In the genomic region with DNA sequence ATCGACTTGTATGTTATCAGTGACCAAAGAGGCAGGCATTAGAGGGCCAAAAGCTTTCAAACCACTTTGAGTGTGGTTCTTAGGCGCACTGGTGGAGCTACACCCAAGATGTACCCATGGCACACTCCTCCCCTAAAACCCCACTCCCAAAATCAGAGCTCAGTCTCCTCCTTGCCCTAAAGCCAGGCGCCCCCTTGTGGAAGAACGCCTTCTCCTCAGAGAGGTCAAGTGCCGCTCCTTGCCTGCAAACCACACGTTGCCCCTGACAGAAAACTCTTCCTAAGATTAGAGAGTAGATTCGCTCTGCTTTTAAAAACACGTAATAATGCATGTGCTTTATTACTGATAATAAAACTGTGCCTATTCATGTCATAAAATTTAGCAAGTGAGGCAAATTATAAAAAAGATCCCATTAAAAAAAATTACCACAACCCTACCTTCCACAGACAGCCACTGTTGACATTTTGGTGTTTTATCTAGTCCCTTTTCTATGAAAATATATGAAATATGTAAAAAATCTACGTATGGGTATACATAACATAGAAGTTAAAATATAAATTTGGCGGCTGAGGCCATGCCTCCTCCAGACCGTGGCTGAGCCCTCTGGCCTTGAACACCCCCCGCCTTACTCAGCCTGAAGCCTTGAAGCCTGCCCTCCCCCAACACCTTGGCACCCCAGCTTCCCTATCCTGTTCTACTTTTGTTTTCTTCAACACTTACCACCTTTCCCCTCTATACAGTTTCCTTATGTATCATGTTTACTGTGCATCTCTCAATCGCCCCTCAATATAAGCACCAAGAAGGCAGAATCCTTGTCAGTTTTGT, we compare ENCODE assay signal across 9 cellular contexts. TPM values are rescaled to one million over a fixed set of nuclear protein-coding genes. Genes with fewer than 3 reads are reported as not detected.
A peak's percentile ranks its signal among the peaks of the same experiment; 100 is the strongest.
DNase-seq lines count a peak whose midpoint lies in the region; ATAC-seq lines count a peak whose summit lies in the region.
"Had no signal": no experiment of that assay in that cellular context is flagged by ENCODE, and none has a peak within 500 bp of the region (broad histone marks: within the 10 kb centered on the region; RNA-seq: fewer than 3 reads in every experiment).

No MANE protein-coding gene starts in this region.

- H3K36me3 Mint-ChIP-seq in activated CD4-positive, alpha-beta memory T cell treated with anti-CD3 and anti-CD28 coated beads for 36 hours = no peaks in the 10 kb centered on the region

- no peak for ATAC-seq in HG02678 (IDR thresholded peaks at IDR 0.05; ENCODE audit: unreplicated experiment)

- no peak overlapping the region for H3K27ac Mint-ChIP-seq in activated CD4-positive, alpha-beta memory T cell treated with anti-CD3 and anti-CD28 coated beads for 36 hours

- H3K4me1 Mint-ChIP-seq in activated CD4-positive, alpha-beta memory T cell treated with anti-CD3 and anti-CD28 coated beads for 36 hours (ENCODE audit: low read depth) = peaks cover 13% of the 10 kb centered on the region

- intact Hi-C loops in activated CD4-positive, alpha-beta memory T cell treated with anti-CD3 and anti-CD28 coated beads for 36 hours (cut with micrococcal nuclease) = loop anchor here (1.0 to 10.0 kb wide), 4 partner anchors 58 to 192 kb away; no protein-coding TSS in a partner anchor

- POLR2A ChIA-PET in activated CD4-positive, alpha-beta memory T cell treated with anti-CD3 and anti-CD28 coated beads for 36 hours (lab: Charles Lee) = no interaction called here

- no peak overlapping the region for H3K4me3 Mint-ChIP-seq in activated CD4-positive, alpha-beta memory T cell treated with anti-CD3 and anti-CD28 coated beads for 36 hours

- no peaks in the 10 kb centered on the region for H3K9me3 Mint-ChIP-seq in activated CD4-positive, alpha-beta memory T cell treated with anti-CD3 and anti-CD28 coated beads for 36 hours

- DNase-seq in activated gamma-delta T cell treated with Interleukin-2 at 50 U/mL for 16 hours (peak; percentile 88), activated gamma-delta T cell (lab: John Stamatoyannopoulos, UW) (no peak), NCI-H510A treated with DMSO at 0.1 percent for 48 hours (lab: John Stamatoyannopoulos, UW) (peak; percentile 40), lung microvascular endothelial cell (ENCODE audit: low read depth in 2 of 2) (peak; percentile 66 to 70)
- peak; percentile 87 for DNase-seq in activated CD4-positive, alpha-beta memory T cell treated with anti-CD3 and anti-CD28 coated beads for 36 hours
- DNase-seq in effector CD8-positive, alpha-beta T cell (lab: John Stamatoyannopoulos, UW) = peak; percentile 80
- peak; percentile 66 for DNase-seq in stimulated activated CD8-positive, alpha-beta memory T cell treated with anti-CD3 and anti-CD28 coated beads, Interleukin-15, amount 100 ng/mL, for 24 hours (ENCODE audit: low read depth)

- no peaks in the 10 kb centered on the region for H3K27me3 Mint-ChIP-seq in activated CD4-positive, alpha-beta memory T cell treated with anti-CD3 and anti-CD28 coated beads for 36 hours

- CTCF ChIA-PET in activated CD4-positive, alpha-beta memory T cell treated with anti-CD3 and anti-CD28 coated beads for 36 hours (lab: Charles Lee) = interaction anchor here (0.6 to 7.9 kb wide), 46 partner anchors 8 to 356 kb away, joined by 3 to 77 read pairs (median 4); partner anchors contain the start of genes BCL2L10 and LEO1

RNA-seq across cellular contexts. Expression of gene BCL2L10, which starts 33.5 kb away (rescaled TPM):
- total RNA-seq in activated CD4-positive, alpha-beta memory T cell treated with anti-CD3 and anti-CD28 coated beads for 36 hours = not detected
- total RNA-seq in lung microvascular endothelial cell = 0.65 and 2.0 TPM in 2 replicates
- total RNA-seq: subcutaneous adipose tissue had no signal
